ENCODE assay signal across 8 cellular contexts in genomic region chr2:157784169-157784822, GRCh38.
A peak's percentile ranks its signal among the peaks of the same experiment; 100 is the strongest.
DNase-seq lines count a peak whose midpoint lies in the region; ATAC-seq and TF ChIP-seq lines count a peak whose summit lies in the region.

No MANE protein-coding gene starts in this region.

- H3K4me1 ChIP-seq in Panc1 (ENCODE audit: control insufficient read depth, insufficient read depth, low read length) (peaks cover 11% of the 10 kb centered on the region), esophagus (ENCODE audit: control insufficient read depth in 2 of 2, insufficient read depth in 2 of 2, low read length in 1 of 2) (peaks cover 2 to 5% of the 10 kb centered on the region in 2 donors)

- CTCF ChIA-PET in Calu3 (lab: Charles Lee), result interaction anchor here (0.5 to 1.9 kb wide), 5 partner anchors 41 to 227 kb away, joined by 3 to 6 read pairs (median 5); partner anchors contain the start of gene ACVR1
- CTCF ChIA-PET in Panc1 (lab: Charles Lee), result interaction anchor here (0.5 kb wide), 1 partner anchor 123 kb away, joined by 5 read pairs; no protein-coding TSS in a partner anchor

- 36 to 38% methylated on average over 11 of the region's 11 CpGs for WGBS in esophagus, 2 donors

- POLR2A ChIA-PET in Panc1 (lab: Charles Lee), result no interaction called here

- H3K27ac Mint-ChIP-seq in Calu3 (ENCODE audit: unreplicated experiment), result peak overlapping the region; percentile 85

- H3K27ac ChIP-seq in Panc1 (ENCODE audit: low read length) (peak overlapping the region; percentile 29; the same call in 1 of the 2 replicates), esophagus (ENCODE audit: low read depth in 2 of 2, low read length in 1 of 2) (peak overlapping the region; percentile 89 to 90)

- H3K36me3 Mint-ChIP-seq in Calu3 (ENCODE audit: insufficient read depth, unreplicated experiment), result peaks cover 21% of the 10 kb centered on the region

- ATAC-seq in Panc1 (peak; percentile 91), GM21526 (IDR thresholded peaks at IDR 0.05; ENCODE audit: low FRiP score, unreplicated experiment) (no peak)

- intact Hi-C loops in Calu3 (cut with micrococcal nuclease; ENCODE audit: unreplicated experiment) (loop anchor here (1.0 to 2.0 kb wide), 2 partner anchors 55 to 92 kb away; partner anchors contain the start of gene ACVR1), Panc1 (cut with micrococcal nuclease; ENCODE audit: unreplicated experiment) (loop anchor here (10.0 kb wide), 1 partner anchor 91 kb away; the partner anchor contains the start of gene ACVR1)

- H3K4me3 ChIP-seq in Panc1 (ENCODE audit: low read depth in 2 of 2, low read length in 2 of 2) (peak overlapping the region in 1 of 2 experiments; percentile 3; a peak in 1 of 4 replicates), esophagus (ENCODE audit: low read depth in 1 of 2, low read length in 2 of 2) (peak overlapping the region in 1 of 2 donors; percentile 27), H7 (ENCODE audit: insufficient read depth, low read depth, low read length) (no peak overlapping the region)

- peaks cover 70% of the 10 kb centered on the region for H3K4me1 Mint-ChIP-seq in Calu3 (ENCODE audit: low read depth, unreplicated experiment)

- peak; percentile 54 for DNase-seq in Calu3
- DNase-seq in Panc1 (ENCODE audit: low read depth, low spot score), result no peak
- DNase-seq in occipital lobe (lab: John Stamatoyannopoulos, UW), result peak; percentile 14
- DNase-seq in H7, result no peak
- no peak for DNase-seq in NCI-H345 treated with DMSO at 0.1 percent for 48 hours (lab: John Stamatoyannopoulos, UW; ENCODE audit: unreplicated experiment)
- DNase-seq in erythroblast (lab: John Stamatoyannopoulos, UW), result no peak

- BruUV-seq in Calu3 (replicated peaks; lab: Mats Ljungman, UMichigan) (no TSS peak), Panc1 (replicated peaks; lab: Mats Ljungman, UMichigan) (no TSS peak)

- H3K4me3 Mint-ChIP-seq in Calu3 (ENCODE audit: low read depth, unreplicated experiment), result peak overlapping the region; percentile 61

- peaks cover 2% of the 10 kb centered on the region; the same call in 1 of the 2 replicates for H3K36me3 ChIP-seq in Panc1 (ENCODE audit: control insufficient read depth, insufficient read depth, low read length)
- H3K36me3 ChIP-seq in esophagus (ENCODE audit: control insufficient read depth in 2 of 2, insufficient read depth in 2 of 2, low read length in 1 of 2), result peaks cover 0 to 5% of the 10 kb centered on the region in 2 donors
- H3K36me3 ChIP-seq in H7 (replicated peaks; ENCODE audit: control insufficient read depth, insufficient read depth, low read length), result no peaks in the 10 kb centered on the region

- no peak for TF ChIP-seq POLR2A in erythroblast (IDR thresholded peaks at IDR 0.05; ENCODE audit: low read length)

- no peaks in the 10 kb centered on the region for H3K9me3 Mint-ChIP-seq in Calu3 (ENCODE audit: low read depth, unreplicated experiment)

- H3K27me3 Mint-ChIP-seq in Calu3 (ENCODE audit: unreplicated experiment), result no peaks in the 10 kb centered on the region

- in situ Hi-C loops in Panc1 (cut with HindIII; ENCODE audit: low pct_unique_long_range_greater_than_20kb, low sequenced_read_pairs), result no loop called here

- no peak for TF ChIP-seq CTCF in Calu3 (IDR thresholded peaks at IDR 0.05; ENCODE audit: unreplicated experiment)
- TF ChIP-seq CTCF in Panc1 (IDR thresholded peaks at IDR 0.05), result no peak

- H3K9me3 ChIP-seq in Panc1 (ENCODE audit: control insufficient read depth, insufficient read depth, low read depth, low read length), result no peaks in the 10 kb centered on the region
- H3K9me3 ChIP-seq in esophagus (ENCODE audit: control insufficient read depth in 2 of 2, insufficient read depth in 1 of 2, low read depth in 1 of 2, low read length in 1 of 2), result no peaks in the 10 kb centered on the region

- H3K27me3 ChIP-seq in Panc1 (ENCODE audit: control insufficient read depth, insufficient read depth, low read length), result no peaks in the 10 kb centered on the region
- H3K27me3 ChIP-seq in esophagus (ENCODE audit: control insufficient read depth in 1 of 2, insufficient read depth in 2 of 2, low read length in 2 of 2), result no peaks in the 10 kb centered on the region
- H3K27me3 ChIP-seq in H7 (ENCODE audit: control insufficient read depth, insufficient read depth, low read length), result no peaks in the 10 kb centered on the region

Comparison
In these comparisons a context has a peak if more than half of its experiments do, and no peak if none do; other contexts are left out.
1. DNase-seq: peak in Calu3 (single experiment) and occipital lobe (single experiment); none in Panc1 (single experiment), H7 (single experiment), NCI-H345 treated with DMSO at 0.1 percent for 48 hours (single experiment) and erythroblast (0 of 2).